In the genomic region with DNA sequence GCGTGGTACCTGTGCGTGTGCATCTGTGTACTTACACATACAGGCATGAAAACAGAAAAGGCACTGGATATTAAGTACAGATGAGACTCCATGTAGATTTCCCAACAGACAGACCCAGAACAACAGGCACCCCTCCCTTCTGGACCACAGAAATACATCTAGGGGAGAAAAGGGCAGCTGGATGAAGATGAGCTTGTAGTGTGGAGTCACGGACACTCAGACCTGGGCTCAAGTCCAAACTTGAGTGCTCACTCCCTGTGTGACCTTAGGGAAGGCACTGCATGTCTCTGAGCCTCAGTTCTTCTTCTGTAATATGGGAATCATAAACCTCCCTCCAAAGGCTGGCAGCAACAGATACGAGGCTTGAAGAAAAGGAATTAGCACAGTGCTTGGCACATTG, we compare ENCODE assay signal across 23 cellular contexts.
"Had no signal": no experiment of that assay in that cellular context is flagged by ENCODE, and none has a peak within 500 bp of the region (broad histone marks: within the 10 kb centered on the region; RNA-seq: fewer than 3 reads in every experiment).

No MANE protein-coding gene starts in this region.

- H3K27ac ChIP-seq: hepatocyte, parathyroid adenoma, right lobe of liver, thoracic aorta had no signal

- DNase-seq: activated B cell treated with CpG ODN at 0.5 μM for 24 hours; activated CD4-positive, alpha-beta T cell treated with anti-CD3 and anti-CD28 coated beads, Interleukin-2, amount 50 U/mL, for 1 hour; activated CD8-positive, alpha-beta T cell treated with anti-CD3 and anti-CD28 coated beads for 36 hours; activated gamma-delta T cell treated with Interleukin-2 at 50 U/mL for 16 hours; activated naive CD4-positive, alpha-beta T cell treated with anti-CD3 and anti-CD28 coated beads, Interleukin-2, amount 50 U/mL, for 16 hours; activated T-cell treated with anti-CD3 and anti-CD28 coated beads, Interleukin-2, amount 50 U/mL, for 4 hours; amygdala; central memory CD4-positive, alpha-beta T cell; endodermal cell; foreskin melanocyte; left cardiac atrium; naive thymus-derived CD8-positive, alpha-beta T cell; nucleus accumbens; right lobe of liver; stimulated activated CD4-positive, alpha-beta T cell treated with anti-CD3 and anti-CD28 coated beads, Interleukin-4, amount 100 ng/mL, for 24 hours; T1000; trophoblast cell had no signal

- H3K36me3 ChIP-seq: right lobe of liver, thoracic aorta had no signal

- H3K4me1 ChIP-seq: right lobe of liver had no signal

- H3K9me3 ChIP-seq: right lobe of liver, thoracic aorta had no signal

- H2AFZ ChIP-seq: hepatocyte, parathyroid adenoma had no signal

- FAIRE-seq: keratinocyte, small intestine, urothelium cell line had no signal

- H3K4me3 ChIP-seq: hepatocyte, right lobe of liver, thoracic aorta had no signal

- H3K27me3 ChIP-seq: right lobe of liver had no signal

- H3K9ac ChIP-seq: parathyroid adenoma had no signal

- H3K4me2 ChIP-seq: hepatocyte had no signal

- H3K79me2 ChIP-seq: hepatocyte, parathyroid adenoma had no signal
